10 cellular contexts compared by ENCODE assay signal in genomic region chrX:68989865-68990606, GRCh38.
A peak's percentile ranks its signal among the peaks of the same experiment; 100 is the strongest.
DNase-seq lines count a peak whose midpoint lies in the region; ATAC-seq and TF ChIP-seq lines count a peak whose summit lies in the region.
"Had no signal": no experiment of that assay in that cellular context is flagged by ENCODE, and none has a peak within 500 bp of the region (broad histone marks: within the 10 kb centered on the region; RNA-seq: fewer than 3 reads in every experiment).

No MANE protein-coding gene starts in this region.

- H3K4me1 ChIP-seq in gastroesophageal sphincter (peaks cover 0 to 19% (median 7%) of the 10 kb centered on the region in 3 donors), parathyroid adenoma (peaks cover 13% of the 10 kb centered on the region)

- TF ChIP-seq POLR2A in gastroesophageal sphincter (IDR thresholded peaks at IDR 0.05): no peak

- no peak overlapping the region for H3K9ac ChIP-seq in parathyroid adenoma

- no peaks in the 10 kb centered on the region for H3K9me3 ChIP-seq in gastroesophageal sphincter
- no peaks in the 10 kb centered on the region for H3K9me3 ChIP-seq in parathyroid adenoma (ENCODE audit: control insufficient read depth, low read length)

- no peaks in the 10 kb centered on the region for H3K79me2 ChIP-seq in parathyroid adenoma

- no peaks in the 10 kb centered on the region for H3K36me3 ChIP-seq in gastroesophageal sphincter
- no peaks in the 10 kb centered on the region for H3K36me3 ChIP-seq in parathyroid adenoma (ENCODE audit: control insufficient read depth, insufficient read depth, low read length)

- H3K27ac ChIP-seq in gastroesophageal sphincter: peak overlapping the region in 3 of 4 donors; percentile 63 to 70 (median 64)
- H3K27ac ChIP-seq in parathyroid adenoma: peak overlapping the region; percentile 85
- H3K27ac ChIP-seq: RWPE1 had no signal

- 12% methylated on average over 3 of the region's 17 CpGs; no CpG with 5 or more reads in 1 of the 2 donors for WGBS in gastroesophageal sphincter (ENCODE audit: low coverage in 1 of 2), 2 donors

- H3K4me2 ChIP-seq in parathyroid adenoma (ENCODE audit: low read length): no peak overlapping the region

- peak overlapping the region; percentile 65 for H2AFZ ChIP-seq in parathyroid adenoma

- TF ChIP-seq CTCF in gastroesophageal sphincter (IDR thresholded peaks at IDR 0.05) (no peak), parathyroid adenoma (IDR thresholded peaks at IDR 0.05) (no peak)

- H3K27me3 ChIP-seq in gastroesophageal sphincter (no peaks in the 10 kb centered on the region), parathyroid adenoma (ENCODE audit: control insufficient read depth, insufficient read depth, low read length) (no peaks in the 10 kb centered on the region)

- intact Hi-C loops in posterior vena cava (cut with DNase I): no loop called here

- H3K4me3 ChIP-seq in gastroesophageal sphincter: no peak overlapping the region
- no peak overlapping the region for H3K4me3 ChIP-seq in parathyroid adenoma (ENCODE audit: low read depth, low read length)

- TF ChIP-seq EP300 in gastroesophageal sphincter (IDR thresholded peaks at IDR 0.05): no peak

- DNase-seq in DMS53 treated with DMSO at 0.1 percent for 48 hours (lab: John Stamatoyannopoulos, UW; ENCODE audit: unreplicated experiment) (peak; percentile 5), SK-N-DZ (ENCODE audit: low spot score) (peak; percentile 28), posterior vena cava (ENCODE audit: low spot score) (no peak), Ammon's horn (ENCODE audit: low spot score) (no peak), NCI-H345 treated with DMSO at 0.1 percent for 48 hours (lab: John Stamatoyannopoulos, UW; ENCODE audit: unreplicated experiment) (no peak)
- no peak for DNase-seq in stimulated activated CD8-positive, alpha-beta memory T cell treated with anti-CD3 and anti-CD28 coated beads, Interleukin-4, amount 100 ng/mL, for 48 hours
- DNase-seq: DMS79 treated with DMSO at 0.1 percent for 48 hours had no signal

- peak; percentile 61 for ATAC-seq in gastroesophageal sphincter

Comparison
In these comparisons a context has a peak if more than half of its experiments do, and no peak if none do; other contexts are left out.
1. DNase-seq: peak in DMS53 treated with DMSO at 0.1 percent for 48 hours (single experiment) and SK-N-DZ (single experiment); none in posterior vena cava (single experiment), stimulated activated CD8-positive, alpha-beta memory T cell treated with anti-CD3 and anti-CD28 coated beads, Interleukin-4, amount 100 ng/mL, for 48 hours (single experiment), Ammon's horn (single experiment) and NCI-H345 treated with DMSO at 0.1 percent for 48 hours (single experiment).